ENCODE assay signal across 8 cellular contexts in genomic region chr5:173925449-173926071, GRCh38. TPM values are rescaled to one million over a fixed set of nuclear protein-coding genes. Genes with fewer than 3 reads are reported as not detected.
DNase-seq lines count a peak whose midpoint lies in the region; TF ChIP-seq lines count a peak whose summit lies in the region.

No MANE protein-coding gene starts in this region.

- no peak overlapping the region for H3K27ac Mint-ChIP-seq in osteocyte (ENCODE audit: unreplicated experiment)

- no peaks in the 10 kb centered on the region for H3K9me3 Mint-ChIP-seq in osteocyte (ENCODE audit: unreplicated experiment)

- H3K4me1 Mint-ChIP-seq in osteocyte (ENCODE audit: unreplicated experiment): peaks cover 43% of the 10 kb centered on the region

- TF ChIP-seq CTCF in fibroblast of pulmonary artery (IDR thresholded peaks at IDR 0.05; ENCODE audit: low read length, missing control alignments) (peak; percentile 68), osteocyte (IDR thresholded peaks at IDR 0.05) (peak; percentile 64)

- peaks cover 25% of the 10 kb centered on the region for H3K36me3 Mint-ChIP-seq in osteocyte (ENCODE audit: unreplicated experiment)

- no peak overlapping the region for H3K4me3 ChIP-seq in fibroblast of pulmonary artery (replicated peaks; ENCODE audit: low read depth, low read length)

- H3K27me3 Mint-ChIP-seq in osteocyte (ENCODE audit: unreplicated experiment): no peaks in the 10 kb centered on the region

- no peak overlapping the region for H3K4me3 Mint-ChIP-seq in osteocyte (ENCODE audit: unreplicated experiment)

- peak; percentile 46 for DNase-seq in EH (ENCODE audit: low read depth)
- peak; percentile 49 for DNase-seq in M059J (ENCODE audit: low read depth)
- peak; percentile 31 for DNase-seq in activated T-cell treated with anti-CD3 and anti-CD28 coated beads for 1 hour (ENCODE audit: low read depth)
- peak; percentile 69 for DNase-seq in fibroblast of pulmonary artery (ENCODE audit: low read depth)
- DNase-seq in osteocyte (ENCODE audit: extremely low spot score, unreplicated experiment): no peak
- DNase-seq in NK-92 (lab: John Stamatoyannopoulos, UW; ENCODE audit: unreplicated experiment): no peak
- no peak for DNase-seq in hippocampal formation (lab: John Stamatoyannopoulos, UW)
- no peak for DNase-seq in cortex of kidney (lab: John Stamatoyannopoulos, UW)

RNA-seq across cellular contexts. Expression of gene CPEB4, which starts 37.4 kb away (rescaled TPM):
- total RNA-seq in M059J (2014; rRNA removed; shearing (Covaris generic)): 13.6 and 20.5 TPM in 2 replicates
- 37.6 and 38.6 TPM in 2 replicates for total RNA-seq in osteocyte

Comparison
In these comparisons a context has a peak if more than half of its experiments do, and no peak if none do; other contexts are left out.
1. DNase-seq: peak in EH (single experiment), M059J (single experiment), activated T-cell treated with anti-CD3 and anti-CD28 coated beads for 1 hour (single experiment) and fibroblast of pulmonary artery (single experiment); none in osteocyte (single experiment), NK-92 (single experiment), hippocampal formation (0 of 2) and cortex of kidney (single experiment).